Comparison of ENCODE assay signal across 1 cellular context in the genomic region with DNA sequence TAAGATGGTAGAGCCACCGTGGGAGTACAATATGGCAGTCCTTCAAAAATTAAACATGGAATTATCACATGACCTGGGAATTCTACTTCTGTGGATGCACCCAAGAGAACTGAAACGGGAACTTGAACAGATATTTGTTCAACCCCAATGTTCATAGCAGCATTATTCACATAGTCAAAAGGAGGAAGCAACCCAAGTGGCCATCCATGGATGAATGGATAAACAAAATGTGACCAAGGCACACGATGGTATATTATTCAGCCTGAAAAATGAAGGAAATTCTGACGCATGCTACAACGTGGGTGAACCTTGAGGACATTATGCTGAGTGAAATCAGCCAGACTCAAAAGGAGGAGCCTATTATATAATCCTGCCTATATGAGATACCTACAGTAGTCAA.
A peak's percentile ranks its signal among the peaks of the same experiment; 100 is the strongest.
TF ChIP-seq lines count a peak whose summit lies in the region.

No MANE protein-coding gene starts in this region.

TF ChIP-seq in K562, 482 proteins besides CTCF, POLR2A, EP300 and RAD21:
- TF ChIP-seq NFRKB (IDR thresholded peaks at IDR 0.05; ENCODE audit: low read depth), result no peak
- TF ChIP-seq, protein P1, sequence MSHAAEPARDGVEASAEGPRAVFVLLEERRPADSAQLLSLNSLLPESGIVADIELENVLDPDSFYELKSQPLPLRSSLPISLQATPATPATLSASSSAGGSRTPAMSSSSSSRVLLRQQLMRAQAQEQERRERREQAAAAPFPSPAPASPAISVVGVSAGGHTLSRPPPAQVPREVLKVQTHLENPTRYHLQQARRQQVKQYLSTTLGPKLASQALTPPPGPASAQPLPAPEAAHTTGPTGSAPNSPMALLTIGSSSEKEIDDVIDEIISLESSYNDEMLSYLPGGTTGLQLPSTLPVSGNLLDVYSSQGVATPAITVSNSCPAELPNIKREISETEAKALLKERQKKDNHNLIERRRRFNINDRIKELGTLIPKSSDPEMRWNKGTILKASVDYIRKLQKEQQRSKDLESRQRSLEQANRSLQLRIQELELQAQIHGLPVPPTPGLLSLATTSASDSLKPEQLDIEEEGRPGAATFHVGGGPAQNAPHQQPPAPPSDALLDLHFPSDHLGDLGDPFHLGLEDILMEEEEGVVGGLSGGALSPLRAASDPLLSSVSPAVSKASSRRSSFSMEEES (CRISPR knock-in tag; IDR thresholded peaks at IDR 0.05), result peak; percentile 41; the same call in 1 of the 2 replicates
